In genomic region chr4:71247706-71248105, GRCh38 we compare ENCODE assay signal across 1 cellular context.
TF ChIP-seq lines count a peak whose summit lies in the region.

No MANE protein-coding gene starts in this region.

TF ChIP-seq in liver, 16 proteins besides CTCF, POLR2A, EP300 and RAD21 (continued from another document):
- peak; percentile 34 for TF ChIP-seq REST (IDR thresholded peaks at IDR 0.05)
- TF ChIP-seq SP1 (IDR thresholded peaks at IDR 0.05): no peak
- peak in 1 of 2 donors; percentile 13 for TF ChIP-seq HNF4A (conservative IDR thresholded peaks at IDR 0.05)
- TF ChIP-seq FOXA2 (IDR thresholded peaks at IDR 0.05): no peak
- no peak for TF ChIP-seq TAF1 (conservative IDR thresholded peaks at IDR 0.05)
